ENCODE assay signal across 13 cellular contexts in the genomic region with DNA sequence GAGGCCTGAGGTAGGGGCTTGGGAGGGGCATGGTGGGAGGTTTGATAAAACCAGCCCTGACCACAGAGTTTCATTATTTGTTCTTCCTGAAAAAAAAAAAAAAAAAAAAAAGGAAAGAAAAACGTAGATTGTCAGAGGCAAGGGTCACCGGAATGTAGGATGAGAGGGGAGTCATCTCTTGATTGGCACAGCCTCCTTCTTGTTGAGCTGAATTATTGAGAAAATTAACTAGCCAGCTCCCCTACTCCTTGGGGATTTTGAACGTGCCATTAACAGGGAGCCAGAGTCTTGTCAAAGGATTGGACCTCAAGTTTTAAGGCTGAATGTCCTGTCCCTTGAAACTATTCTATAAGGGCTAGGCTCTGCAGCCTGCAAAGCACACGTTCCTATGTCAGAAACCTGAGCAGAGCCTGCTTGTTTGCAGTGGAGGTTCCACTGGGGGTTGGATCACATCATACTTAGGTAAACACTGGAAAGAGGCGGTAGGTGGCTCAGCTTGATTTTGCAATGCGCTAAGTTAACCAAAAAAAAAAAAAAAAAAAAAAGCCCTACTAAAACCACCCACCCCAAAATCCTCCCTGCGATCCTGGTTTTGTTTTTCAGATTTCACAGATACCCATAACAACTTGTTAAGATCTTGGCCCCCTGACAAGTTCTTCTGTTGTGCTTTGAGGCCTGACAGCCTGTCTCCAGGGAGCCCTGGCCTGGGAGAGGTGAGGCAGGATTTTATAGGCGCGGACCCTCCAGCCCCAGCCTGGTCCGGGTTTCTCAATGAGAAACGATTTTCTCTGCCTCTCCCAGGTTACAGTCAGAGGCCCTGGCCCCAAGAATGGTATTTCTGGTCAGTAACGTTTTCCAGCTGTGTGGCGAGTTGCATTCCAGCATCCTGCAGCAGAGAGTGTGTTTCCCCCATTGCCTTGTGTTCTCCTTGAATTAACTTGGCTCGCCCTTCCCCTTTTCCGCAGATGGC. TPM values are rescaled to one million over a fixed set of nuclear protein-coding genes. Genes with fewer than 3 reads are reported as not detected.
DNase-seq lines count a peak whose midpoint lies in the region; ATAC-seq lines count a peak whose summit lies in the region.
"Had no signal": no experiment of that assay in that cellular context is flagged by ENCODE, and none has a peak within 500 bp of the region (broad histone marks: within the 10 kb centered on the region; RNA-seq: fewer than 3 reads in every experiment).

No MANE protein-coding gene starts in this region.

- H3K4me1 ChIP-seq in iPS-15b (ENCODE audit: control insufficient read depth, insufficient read depth, low read length) = peaks cover 5% of the 10 kb centered on the region

- DNase-seq in Right ventricle myocardium inferior (ENCODE audit: missing footprints) = peak; percentile 26
- no peak for DNase-seq in left ventricle myocardium superior
- peak; percentile 59 for DNase-seq in NCI-H510A treated with DMSO at 0.1 percent for 48 hours (lab: John Stamatoyannopoulos, UW)
- no peak for DNase-seq in stimulated activated naive CD4-positive, alpha-beta T cell (lab: John Stamatoyannopoulos, UW)
- DNase-seq in CD1c-positive myeloid dendritic cell (ENCODE audit: extremely low spot score) = no peak
- no peak for DNase-seq in SK-N-DZ (ENCODE audit: low spot score)
- DNase-seq: stimulated activated naive CD8-positive, alpha-beta T cell treated with anti-CD3 and anti-CD28 coated beads, Interleukin-15, Interleukin-2, amounts not matched to agents 100 U/mL and 50 U/mL, for 24 hours; WERI-Rb-1 had no signal

- peak overlapping the region; percentile 39 for H3K4me3 ChIP-seq in iPS-15b (ENCODE audit: low read depth, low read length)

- intact Hi-C loops in Right ventricle myocardium inferior (cut with DNase I) (no loop called here), left ventricle myocardium superior (cut with micrococcal nuclease) (loop anchor here (10.0 kb wide), 1 partner anchor 206 kb away; no protein-coding TSS in a partner anchor)

- H3K36me3 ChIP-seq in iPS-15b (ENCODE audit: control insufficient read depth, insufficient read depth, low read length) = no peaks in the 10 kb centered on the region
- H3K36me3 ChIP-seq: BLaER1 treated with 17β-estradiol and CSF1 and Interleukin-3, amounts not matched to agents 10 nM and 100 nM; WERI-Rb-1 had no signal

- no peaks in the 10 kb centered on the region for H3K9me3 ChIP-seq in iPS-15b (ENCODE audit: control insufficient read depth, insufficient read depth, low read length)
- H3K9me3 ChIP-seq: BLaER1 treated with 17β-estradiol and CSF1 and Interleukin-3, amounts not matched to agents 10 nM and 100 nM had no signal

- peaks cover 64% of the 10 kb centered on the region for H3K27me3 ChIP-seq in iPS-15b (ENCODE audit: control insufficient read depth, insufficient read depth, low read length)

- ATAC-seq in Right ventricle myocardium inferior (no peak), left ventricle myocardium superior (no peak), GM18870 (IDR thresholded peaks at IDR 0.05; ENCODE audit: unreplicated experiment) (no peak)
- ATAC-seq: esophagus mucosa; stimulated activated naive CD8-positive, alpha-beta T cell treated with anti-CD3 and anti-CD28 coated beads, Interleukin-15, Interleukin-2, amounts not matched to agents 100 U/mL and 50 U/mL, for 24 hours had no signal

- H3K9ac ChIP-seq in iPS-15b (ENCODE audit: low read depth, low read length) = no peak overlapping the region
- H3K9ac ChIP-seq: BLaER1 treated with 17β-estradiol and CSF1 and Interleukin-3, amounts not matched to agents 10 nM and 100 nM had no signal

RNA-seq across cellular contexts. Expression of a gene that starts 2.5 kb away (rescaled TPM):
- total RNA-seq in Right ventricle myocardium inferior = 7.1 TPM
- total RNA-seq in left ventricle myocardium superior = 2.8 TPM
- polyA plus RNA-seq in SK-N-DZ (2014; cell fraction: cytosol; rRNA removed) = not detected in 2 replicates
- not detected in 2 replicates for polyA plus RNA-seq in SK-N-DZ (2014; cell fraction: nucleus; rRNA removed)
- polyA plus RNA-seq: neural cell had no signal

Comparison
In these comparisons a context has a peak if more than half of its experiments do, and no peak if none do; other contexts are left out.
1. DNase-seq: peak in Right ventricle myocardium inferior (single experiment) and NCI-H510A treated with DMSO at 0.1 percent for 48 hours (single experiment); none in left ventricle myocardium superior (single experiment), stimulated activated naive CD4-positive, alpha-beta T cell (0 of 6), CD1c-positive myeloid dendritic cell (single experiment) and SK-N-DZ (single experiment).